ENCODE assay signal across 2 cellular contexts in the genomic region with DNA sequence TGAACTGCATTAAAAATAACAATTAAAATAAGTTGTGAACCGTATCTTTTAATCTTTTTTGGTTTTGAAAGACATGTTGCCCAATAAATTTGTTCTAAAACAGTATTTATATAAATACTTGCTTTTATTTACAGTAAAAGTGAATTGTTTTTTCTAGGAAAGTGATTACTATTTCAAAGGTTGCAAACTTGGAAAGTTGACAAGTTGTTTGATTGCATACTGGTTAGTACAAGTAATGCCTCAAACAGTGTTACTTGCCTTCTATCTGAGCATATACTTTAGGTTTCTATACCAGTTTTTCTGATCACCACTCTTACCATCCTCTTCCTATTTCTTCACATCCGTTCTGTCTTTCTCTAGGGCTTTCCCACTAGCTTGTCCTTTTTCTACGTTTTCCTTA.
TF ChIP-seq lines count a peak whose summit lies in the region.

No MANE protein-coding gene starts in this region.

TF ChIP-seq in HEK293, 187 proteins besides CTCF, POLR2A, EP300 and RAD21 (continued from another document):
- no peak for TF ChIP-seq ZNF280D (tag by site-specific recombination; IDR thresholded peaks at IDR 0.05)
- TF ChIP-seq PRDM1 (tag by site-specific recombination; IDR thresholded peaks at IDR 0.05) = peak; percentile 77
- no peak for TF ChIP-seq ZNF174 (tag by site-specific recombination; IDR thresholded peaks at IDR 0.05)
- TF ChIP-seq OVOL3 (tag by site-specific recombination; IDR thresholded peaks at IDR 0.05) = no peak
- TF ChIP-seq ZNF624 (tag by site-specific recombination; IDR thresholded peaks at IDR 0.05) = no peak
TF ChIP-seq in HEK293: peak in this region for 1.

TF ChIP-seq in K562, 482 proteins besides CTCF, POLR2A, EP300 and RAD21 (continued from another document):
- TF ChIP-seq, protein P1, sequence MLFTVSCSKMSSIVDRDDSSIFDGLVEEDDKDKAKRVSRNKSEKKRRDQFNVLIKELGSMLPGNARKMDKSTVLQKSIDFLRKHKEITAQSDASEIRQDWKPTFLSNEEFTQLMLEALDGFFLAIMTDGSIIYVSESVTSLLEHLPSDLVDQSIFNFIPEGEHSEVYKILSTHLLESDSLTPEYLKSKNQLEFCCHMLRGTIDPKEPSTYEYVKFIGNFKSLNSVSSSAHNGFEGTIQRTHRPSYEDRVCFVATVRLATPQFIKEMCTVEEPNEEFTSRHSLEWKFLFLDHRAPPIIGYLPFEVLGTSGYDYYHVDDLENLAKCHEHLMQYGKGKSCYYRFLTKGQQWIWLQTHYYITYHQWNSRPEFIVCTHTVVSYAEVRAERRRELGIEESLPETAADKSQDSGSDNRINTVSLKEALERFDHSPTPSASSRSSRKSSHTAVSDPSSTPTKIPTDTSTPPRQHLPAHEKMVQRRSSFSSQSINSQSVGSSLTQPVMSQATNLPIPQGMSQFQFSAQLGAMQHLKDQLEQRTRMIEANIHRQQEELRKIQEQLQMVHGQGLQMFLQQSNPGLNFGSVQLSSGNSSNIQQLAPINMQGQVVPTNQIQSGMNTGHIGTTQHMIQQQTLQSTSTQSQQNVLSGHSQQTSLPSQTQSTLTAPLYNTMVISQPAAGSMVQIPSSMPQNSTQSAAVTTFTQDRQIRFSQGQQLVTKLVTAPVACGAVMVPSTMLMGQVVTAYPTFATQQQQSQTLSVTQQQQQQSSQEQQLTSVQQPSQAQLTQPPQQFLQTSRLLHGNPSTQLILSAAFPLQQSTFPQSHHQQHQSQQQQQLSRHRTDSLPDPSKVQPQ (CRISPR knock-in tag; IDR thresholded peaks at IDR 0.05; ENCODE audit: borderline replicate concordance) = no peak
- TF ChIP-seq NBN (IDR thresholded peaks at IDR 0.05; ENCODE audit: low read depth) = no peak
